24 cellular contexts compared by ENCODE assay signal in the genomic region with DNA sequence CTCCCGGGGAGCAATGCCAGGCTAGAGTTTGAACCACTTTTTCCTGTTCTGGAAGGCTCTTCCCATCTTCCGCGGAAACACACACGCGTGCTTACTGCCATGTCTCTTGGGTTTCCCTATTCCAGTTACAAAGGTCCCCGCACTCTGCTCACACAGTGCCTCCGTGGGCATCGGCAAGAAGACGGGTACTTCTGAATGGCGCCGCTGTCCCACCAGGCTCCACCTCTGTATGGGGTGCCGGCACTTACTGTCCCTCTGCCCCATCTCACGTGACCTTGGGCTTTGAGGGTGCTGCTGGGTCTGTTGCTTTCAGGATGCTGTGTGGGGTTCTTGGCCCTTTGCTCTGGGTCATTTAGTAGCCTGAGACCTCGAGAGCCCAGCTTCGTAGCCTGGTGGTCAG.
"Had no signal": no experiment of that assay in that cellular context is flagged by ENCODE, and none has a peak within 500 bp of the region (broad histone marks: within the 10 kb centered on the region; RNA-seq: fewer than 3 reads in every experiment).

No MANE protein-coding gene starts in this region.

- H3K27me3 Mint-ChIP-seq: naive thymus-derived CD4-positive, alpha-beta T cell; natural killer cell treated with Interleukin-12 subunit alpha and Interleukin-12 subunit beta and Interleukin-15 and Interleukin-18, amount 100 ng/mL, for 72 hours; progenitor cell of endocrine pancreas; stimulated activated naive B cell treated with anti-CD40 and anti-IgM and Interleukin-4, amounts not matched to agents 10 μg/mL and 1 μg/mL and 100 μg/mL, for 72 hours had no signal

- H3K9me3 ChIP-seq: heart left ventricle, left ventricle myocardium inferior, mucosa of descending colon, ovary, stomach, thoracic aorta, transverse colon, upper lobe of left lung had no signal

- H3K27me3 ChIP-seq: heart left ventricle, ovary, stomach, transverse colon, upper lobe of left lung had no signal

- H3K27ac ChIP-seq: heart left ventricle, left ventricle myocardium inferior, ovary, stomach, thoracic aorta, transverse colon, upper lobe of left lung had no signal

- H3K36me3 ChIP-seq: ovary had no signal

- DNase-seq: heart left ventricle; islet precursor cell; left ventricle myocardium inferior; mesendoderm; midbrain; mucosa of descending colon; naive thymus-derived CD4-positive, alpha-beta T cell; right cardiac atrium; small intestine; stimulated activated CD4-positive, alpha-beta T cell treated with anti-CD3 and anti-CD28 coated beads, Interleukin-1b, Interleukin-23, amount 100 ng/mL, for 48 hours; stimulated activated CD4-positive, alpha-beta T cell treated with anti-CD3 and anti-CD28 coated beads, Interleukin-2, amount 100 ng/mL, for 48 hours; stimulated activated CD4-positive, alpha-beta T cell treated with anti-CD3 and anti-CD28 coated beads, Interleukin-4, amount 100 ng/mL, for 4 hours; stimulated activated CD8-positive, alpha-beta memory T cell treated with anti-CD3 and anti-CD28 coated beads, Interleukin-4, amount 100 ng/mL, for 48 hours; stimulated activated naive B cell treated with anti-CD40 and anti-IgM and Interleukin-4, amounts not matched to agents 10 μg/mL and 1 μg/mL and 100 μg/mL, for 72 hours; stimulated activated naive CD8-positive, alpha-beta T cell treated with anti-CD3 and anti-CD28 coated beads, Interleukin-15, Interleukin-2, amounts not matched to agents 100 U/mL and 50 U/mL, for 24 hours; stomach; transverse colon; upper lobe of left lung had no signal

- H3K4me1 ChIP-seq: transverse colon had no signal

- ATAC-seq: heart left ventricle; naive thymus-derived CD4-positive, alpha-beta T cell; natural killer cell treated with Interleukin-12 subunit alpha and Interleukin-12 subunit beta and Interleukin-15 and Interleukin-18, amount 100 ng/mL, for 72 hours; right cardiac atrium; sciatic nerve; stimulated activated naive B cell treated with anti-CD40 and anti-IgM and Interleukin-4, amounts not matched to agents 10 μg/mL and 1 μg/mL and 100 μg/mL, for 72 hours; stimulated activated naive CD8-positive, alpha-beta T cell treated with anti-CD3 and anti-CD28 coated beads, Interleukin-15, Interleukin-2, amounts not matched to agents 100 U/mL and 50 U/mL, for 24 hours had no signal

- H3K27ac Mint-ChIP-seq: natural killer cell treated with Interleukin-12 subunit alpha and Interleukin-12 subunit beta and Interleukin-15 and Interleukin-18, amount 100 ng/mL, for 72 hours; stimulated activated naive B cell treated with anti-CD40 and anti-IgM and Interleukin-4, amounts not matched to agents 10 μg/mL and 1 μg/mL and 100 μg/mL, for 72 hours had no signal

- H3K9me3 Mint-ChIP-seq: naive thymus-derived CD4-positive, alpha-beta T cell; natural killer cell treated with Interleukin-12 subunit alpha and Interleukin-12 subunit beta and Interleukin-15 and Interleukin-18, amount 100 ng/mL, for 72 hours; stimulated activated naive B cell treated with anti-CD40 and anti-IgM and Interleukin-4, amounts not matched to agents 10 μg/mL and 1 μg/mL and 100 μg/mL, for 72 hours had no signal

- H3K4me3 Mint-ChIP-seq: naive thymus-derived CD4-positive, alpha-beta T cell; natural killer cell treated with Interleukin-12 subunit alpha and Interleukin-12 subunit beta and Interleukin-15 and Interleukin-18, amount 100 ng/mL, for 72 hours; stimulated activated naive B cell treated with anti-CD40 and anti-IgM and Interleukin-4, amounts not matched to agents 10 μg/mL and 1 μg/mL and 100 μg/mL, for 72 hours had no signal

- H3K4me3 ChIP-seq: heart left ventricle, left ventricle myocardium inferior, lung, mucosa of descending colon, ovary, stomach, thoracic aorta, transverse colon, upper lobe of left lung had no signal
